Comparison of ENCODE assay signal across 20 cellular contexts in genomic region chr10:934746-935406, GRCh38. TPM values are rescaled to one million over a fixed set of nuclear protein-coding genes. Genes with fewer than 3 reads are reported as not detected.
DNase-seq lines count a peak whose midpoint lies in the region; ATAC-seq, FAIRE-seq and TF ChIP-seq lines count a peak whose summit lies in the region.
"Had no signal": no experiment of that assay in that cellular context is flagged by ENCODE, and none has a peak within 500 bp of the region (broad histone marks: within the 10 kb centered on the region; RNA-seq: fewer than 3 reads in every experiment).

No MANE protein-coding gene starts in this region.

- no peaks in the 10 kb centered on the region for H3K36me3 Mint-ChIP-seq in brain
- no peaks in the 10 kb centered on the region for H3K36me3 Mint-ChIP-seq in natural killer cell
- H3K36me3 Mint-ChIP-seq: mesothelial cell of epicardium had no signal

- peak overlapping the region; percentile 82 for H3K4me2 ChIP-seq in HepG2 (ENCODE audit: low read depth, low read length)

- H3K27ac ChIP-seq in HepG2 (ENCODE audit: extremely low read length, insufficient read depth, low read length) = peak overlapping the region; percentile 65
- no peak overlapping the region for H3K27ac ChIP-seq in right lobe of liver
- no peak overlapping the region for H3K27ac ChIP-seq in upper lobe of right lung
- H3K27ac ChIP-seq: left lung, neutrophil had no signal

- peaks cover 8% of the 10 kb centered on the region for H4K20me1 ChIP-seq in HepG2 (ENCODE audit: insufficient read depth, low read length)

- H3K36me3 ChIP-seq in HepG2 (replicated peaks in 1 of 2; ENCODE audit: control insufficient read depth in 1 of 2, insufficient read depth in 2 of 2, low read length in 2 of 2) (no peaks in the 10 kb centered on the region), right lobe of liver (no peaks in the 10 kb centered on the region), upper lobe of right lung (no peaks in the 10 kb centered on the region)
- H3K36me3 ChIP-seq: left lung, neutrophil had no signal

- CTCF ChIA-PET in HepG2 (lab: Yijun Ruan, JAX; ENCODE audit: low intra/inter-chr PET ratio, low total read pairs) = no interaction called here

- H3K4me1 Mint-ChIP-seq in brain (peaks cover 14% of the 10 kb centered on the region), natural killer cell (peaks cover 8 to 17% of the 10 kb centered on the region in 2 donors)

- TF ChIP-seq EP300 in HepG2 (IDR thresholded peaks at IDR 0.05; ENCODE audit: low read depth in 2 of 2, low read length in 2 of 2) (no peak), HepG2 (CRISPR knock-in tag; IDR thresholded peaks at IDR 0.05; ENCODE audit: borderline replicate concordance) (no peak)

- H3K9me3 Mint-ChIP-seq in brain = peaks cover 0 to 2% (median 0%) of the 10 kb centered on the region in 5 experiments
- no peaks in the 10 kb centered on the region for H3K9me3 Mint-ChIP-seq in natural killer cell
- H3K9me3 Mint-ChIP-seq: CD8-positive, alpha-beta memory T cell; mesothelial cell of epicardium had no signal

- H3K79me2 ChIP-seq in HepG2 (ENCODE audit: insufficient read depth, low read length) = peaks cover 9% of the 10 kb centered on the region

- FAIRE-seq in HepG2 (lab: Jason Lieb, UNC) = peak; percentile 42
- FAIRE-seq: GM12892 had no signal

- POLR2A ChIA-PET in HepG2 (lab: Yijun Ruan, JAX) = interaction anchor here (0.9 to 1.3 kb wide), 3 partner anchors 51 to 114 kb away, joined by 3 to 4 read pairs (median 3); partner anchors contain the start of genes GTPBP4 and IDI1

- WGBS in HepG2 (ENCODE audit: low lambda C conversion rate) = 4% methylated on average over 15 of the region's 15 CpGs
- 78% methylated on average over 13 of the region's 15 CpGs for WGBS in right lobe of liver (ENCODE audit: insufficient coverage, low coverage, low lambda C conversion rate, missing lambda C conversion rate)

- H3K4me3 ChIP-seq in HepG2 (replicated peaks in 1 of 3; ENCODE audit: insufficient read depth in 1 of 3, low read depth in 2 of 3, low read length in 3 of 3) (peak overlapping the region; percentile 3 to 43 (median 12); a peak in 3 of 6 replicates), right lobe of liver (no peak overlapping the region), upper lobe of right lung (no peak overlapping the region)
- H3K4me3 ChIP-seq: left lung had no signal

- peaks cover 0 to 3% of the 10 kb centered on the region in 2 experiments; a peak in 1 of 5 replicates for H3K27me3 ChIP-seq in HepG2 (ENCODE audit: control insufficient read depth in 1 of 2, insufficient read depth in 2 of 2, low read length in 2 of 2)
- no peaks in the 10 kb centered on the region for H3K27me3 ChIP-seq in right lobe of liver
- no peaks in the 10 kb centered on the region for H3K27me3 ChIP-seq in upper lobe of right lung
- H3K27me3 ChIP-seq: left lung, neutrophil had no signal

- intact Hi-C loops in HepG2 (cut with micrococcal nuclease; ENCODE audit: unreplicated experiment) (no loop called here), right lobe of liver (cut with DNase I) (no loop called here), natural killer cell (cut with micrococcal nuclease) (no loop called here), left cardiac atrium (cut with DNase I) (loop anchor here in 1 of 2 donors (5.0 kb wide), 1 partner anchor 47 kb away; no protein-coding TSS in a partner anchor), upper lobe of right lung (cut with DNase I) (no loop called here)

- no peaks in the 10 kb centered on the region for H3K9me3 ChIP-seq in HepG2 (ENCODE audit: low read length)
- no peaks in the 10 kb centered on the region for H3K9me3 ChIP-seq in right lobe of liver
- H3K9me3 ChIP-seq in upper lobe of right lung = no peaks in the 10 kb centered on the region
- H3K9me3 ChIP-seq: left lung, neutrophil had no signal

- DNase-seq in HepG2 (ENCODE audit: low spot score) = peak; percentile 45
- DNase-seq in right lobe of liver = no peak
- no peak for DNase-seq in natural killer cell
- no peak for DNase-seq in left cardiac atrium
- DNase-seq in A172 (ENCODE audit: low spot score) = no peak
- no peak for DNase-seq in upper lobe of right lung
- no peak for DNase-seq in GM10266 (ENCODE audit: extremely low spot score)
- DNase-seq: activated CD4-positive, alpha-beta T cell treated with anti-CD3 and anti-CD28 coated beads for 48 hours; activated naive CD4-positive, alpha-beta T cell treated with Interleukin-2 at 50 U/mL for 16 hours; CD8-positive, alpha-beta memory T cell; effector memory CD4-positive, alpha-beta T cell; KG1; left lung; NCI-H1694 treated with DMSO at 0.1 percent for 48 hours; NCI-H748 treated with DMSO at 0.1 percent for 48 hours; substantia nigra had no signal

- TSS peak; percentile 32 for BruUV-seq in HepG2 (replicated peaks; lab: Mats Ljungman, UMichigan)

- H3K27me3 Mint-ChIP-seq in brain = peaks cover 12% of the 10 kb centered on the region
- no peaks in the 10 kb centered on the region for H3K27me3 Mint-ChIP-seq in natural killer cell (ENCODE audit: low read depth in 2 of 2)
- H3K27me3 Mint-ChIP-seq: CD8-positive, alpha-beta memory T cell had no signal

- H3K4me1 ChIP-seq in HepG2 (ENCODE audit: insufficient read depth, low read length) (peaks cover 39% of the 10 kb centered on the region), right lobe of liver (peaks cover 0 to 5% (median 2%) of the 10 kb centered on the region in 4 donors), upper lobe of right lung (peaks cover 5% of the 10 kb centered on the region)

- peak; percentile 20 for ATAC-seq in HepG2
- ATAC-seq in right lobe of liver = no peak
- ATAC-seq in natural killer cell = no peak
- ATAC-seq in left cardiac atrium = no peak
- no peak for ATAC-seq in upper lobe of right lung
- ATAC-seq: left lung had no signal

- no peak for TF ChIP-seq RAD21 in HepG2 (CRISPR knock-in tag; IDR thresholded peaks at IDR 0.05)

- in situ Hi-C loops in HepG2 (cut with HindIII; ENCODE audit: extremely low pct_ligation_motif_present, low pct_unique_long_range_greater_than_20kb) = loop anchor here (10.0 kb wide), 1 partner anchor 50 kb away; the partner anchor contains the start of gene GTPBP4

- TF ChIP-seq CTCF in HepG2 (CRISPR knock-in tag; IDR thresholded peaks at IDR 0.05) (0 out of 2 replicates have a peak, but pooled peaks have one; percentile 4), right lobe of liver (IDR thresholded peaks at IDR 0.05) (no peak), brain (conservative IDR thresholded peaks at IDR 0.05) (no peak), natural killer cell (IDR thresholded peaks at IDR 0.05) (no peak), upper lobe of right lung (IDR thresholded peaks at IDR 0.05) (no peak), GM10266 (IDR thresholded peaks at IDR 0.05; ENCODE audit: control insufficient read depth, insufficient read depth, low read depth, missing control alignments) (no peak)

- TF ChIP-seq POLR2A in HepG2 (IDR thresholded peaks at IDR 0.05; ENCODE audit: insufficient read depth in 1 of 2, low read depth in 2 of 2, low read length in 2 of 2) = no peak
- TF ChIP-seq POLR2A in right lobe of liver (IDR thresholded peaks at IDR 0.05) = no peak

- peak overlapping the region; percentile 6; the same call in 1 of the 2 replicates for H3K9ac ChIP-seq in HepG2 (ENCODE audit: insufficient read depth, low read depth, low read length)

- peak overlapping the region; percentile 80 for H2AFZ ChIP-seq in HepG2 (ENCODE audit: low read length)

- H3K27ac Mint-ChIP-seq in brain (peak overlapping the region in 2 of 5 experiments; percentile 61 to 72), natural killer cell (peak overlapping the region; percentile 6 to 24)
- H3K27ac Mint-ChIP-seq: mesothelial cell of epicardium had no signal

- H3K4me3 Mint-ChIP-seq in brain (peak overlapping the region in 3 of 5 experiments; percentile 42 to 75 (median 44)), natural killer cell (no peak overlapping the region)
- H3K4me3 Mint-ChIP-seq: mesothelial cell of epicardium had no signal

RNA-seq across cellular contexts. Expression of gene LARP4B, which starts 3.4 kb away (rescaled TPM):
- total RNA-seq in HepG2 (2016; rRNA removed; fragmentation: Illumina TruSeq; extraction: Trizol) (19.5 and 23.6 TPM in 2 replicates), right lobe of liver (10 to 100 TPM; 22.4 to 35.9 (median 31.7) TPM), natural killer cell (10 to 100 TPM; 75.5 to 95.4 (median 90.2) TPM), left cardiac atrium (10 to 100 TPM; 45.3 to 53.9 TPM), upper lobe of right lung (126 TPM)
- total RNA-seq in HepG2 (2016; cell fraction: cytosol; rRNA removed; fragmentation: Illumina TruSeq; extraction: Trizol; ENCODE audit: low read depth) = 14.7 and 23.0 TPM in 2 replicates
- total RNA-seq in HepG2 (2016; cell fraction: insoluble cytoplasmic fraction; rRNA removed; fragmentation: Illumina TruSeq; extraction: Trizol) = 19.2 and 20.0 TPM in 2 replicates
- total RNA-seq in HepG2 (2016; cell fraction: membrane; rRNA removed; fragmentation: Illumina TruSeq; extraction: Trizol) = 15.0 and 15.8 TPM in 2 replicates
- 26.7 and 30.9 TPM in 2 replicates for total RNA-seq in HepG2 (2016; cell fraction: nucleus; rRNA removed; fragmentation: Illumina TruSeq; extraction: Trizol)
- polyA plus RNA-seq in HepG2 (2011; rRNA removed) (29.4 and 30.2 TPM in 2 replicates), brain (ENCODE audit: insufficient read depth, low read depth, low replicate concordance) (25.5 TPM)
- 17.2 and 19.1 TPM in 2 replicates for polyA plus RNA-seq in HepG2 (2011; cell fraction: cytosol; rRNA removed)
- 47.0 and 50.9 TPM in 2 replicates for polyA plus RNA-seq in HepG2 (2011; cell fraction: nucleus; rRNA removed)
- polyA plus RNA-seq in HepG2 (2012) = 21.6 and 23.2 TPM in 2 replicates
- polyA plus RNA-seq in HepG2 (2016; cell fraction: cytosol; fragmentation: Illumina TruSeq; extraction: Trizol; ENCODE audit: low read depth) = 0.96 and 1.0 TPM in 2 replicates
- 20.6 and 24.1 TPM in 2 replicates for polyA plus RNA-seq in HepG2 (2016; cell fraction: insoluble cytoplasmic fraction; fragmentation: Illumina TruSeq; extraction: Trizol; ENCODE audit: low read depth)
- polyA plus RNA-seq in HepG2 (2016; cell fraction: membrane; fragmentation: Illumina TruSeq; extraction: Trizol; ENCODE audit: low read depth) = 4.4 and 4.9 TPM in 2 replicates
- polyA plus RNA-seq in HepG2 (2016; cell fraction: nucleus; fragmentation: Illumina TruSeq; extraction: Trizol; ENCODE audit: insufficient read depth, low read depth) = 31.6 and 31.8 TPM in 2 replicates
- polyA minus RNA-seq in HepG2 (2011; rRNA and poly(A)+ RNA removed; ENCODE audit: low replicate concordance) = 61.5 and 94.1 TPM in 2 replicates
- polyA minus RNA-seq in HepG2 (2011; cell fraction: cytosol; rRNA and poly(A)+ RNA removed) = 27.4 and 36.0 TPM in 2 replicates
- 92.4 and 94.1 TPM in 2 replicates for polyA minus RNA-seq in HepG2 (2011; cell fraction: nucleus; rRNA and poly(A)+ RNA removed)
- total RNA-seq in A172 (2014; rRNA removed; shearing (Covaris generic)) = 42.5 and 55.7 TPM in 2 replicates

RNA-seq across cellular contexts. Expression of gene GTPBP4, which starts 53.4 kb away (rescaled TPM):
- total RNA-seq in HepG2 (2016; rRNA removed; fragmentation: Illumina TruSeq; extraction: Trizol) (85.5 and 101 TPM in 2 replicates), right lobe of liver (10 to 100 TPM in 5 of 6 experiments, 1 to 10 TPM in 1; 6.6 to 18.6 (median 15.4) TPM), natural killer cell (10 to 100 TPM; 53.9 to 99.6 (median 72.5) TPM), left cardiac atrium (10 to 100 TPM; 25.0 to 37.7 TPM), upper lobe of right lung (36.5 TPM)
- 9.2 and 10.8 TPM in 2 replicates for total RNA-seq in HepG2 (2016; cell fraction: cytosol; rRNA removed; fragmentation: Illumina TruSeq; extraction: Trizol; ENCODE audit: low read depth)
- 73.1 and 98.3 TPM in 2 replicates for total RNA-seq in HepG2 (2016; cell fraction: insoluble cytoplasmic fraction; rRNA removed; fragmentation: Illumina TruSeq; extraction: Trizol)
- total RNA-seq in HepG2 (2016; cell fraction: membrane; rRNA removed; fragmentation: Illumina TruSeq; extraction: Trizol) = 17.2 and 23.2 TPM in 2 replicates
- total RNA-seq in HepG2 (2016; cell fraction: nucleus; rRNA removed; fragmentation: Illumina TruSeq; extraction: Trizol) = 61.0 and 70.2 TPM in 2 replicates
- polyA plus RNA-seq in HepG2 (2011; rRNA removed) (20.1 and 24.1 TPM in 2 replicates), brain (ENCODE audit: insufficient read depth, low read depth, low replicate concordance) (24.9 TPM)
- polyA plus RNA-seq in HepG2 (2011; cell fraction: cytosol; rRNA removed) = 9.2 and 11.6 TPM in 2 replicates
- polyA plus RNA-seq in HepG2 (2011; cell fraction: nucleus; rRNA removed) = 31.1 and 31.6 TPM in 2 replicates
- 37.7 and 40.3 TPM in 2 replicates for polyA plus RNA-seq in HepG2 (2012)
- polyA plus RNA-seq in HepG2 (2016; cell fraction: cytosol; fragmentation: Illumina TruSeq; extraction: Trizol; ENCODE audit: low read depth) = 3.6 and 4.3 TPM in 2 replicates
- 116 and 119 TPM in 2 replicates for polyA plus RNA-seq in HepG2 (2016; cell fraction: insoluble cytoplasmic fraction; fragmentation: Illumina TruSeq; extraction: Trizol; ENCODE audit: low read depth)
- 8.8 and 12.3 TPM in 2 replicates for polyA plus RNA-seq in HepG2 (2016; cell fraction: membrane; fragmentation: Illumina TruSeq; extraction: Trizol; ENCODE audit: low read depth)
- 109 and 116 TPM in 2 replicates for polyA plus RNA-seq in HepG2 (2016; cell fraction: nucleus; fragmentation: Illumina TruSeq; extraction: Trizol; ENCODE audit: insufficient read depth, low read depth)
- 35.4 and 59.3 TPM in 2 replicates for polyA minus RNA-seq in HepG2 (2011; rRNA and poly(A)+ RNA removed; ENCODE audit: low replicate concordance)
- polyA minus RNA-seq in HepG2 (2011; cell fraction: cytosol; rRNA and poly(A)+ RNA removed) = 14.2 and 15.8 TPM in 2 replicates
- 62.8 and 65.3 TPM in 2 replicates for polyA minus RNA-seq in HepG2 (2011; cell fraction: nucleus; rRNA and poly(A)+ RNA removed)
- total RNA-seq in A172 (2014; rRNA removed; shearing (Covaris generic)) = 102 and 156 TPM in 2 replicates

Comparison
In these comparisons a context has a peak if more than half of its experiments do, and no peak if none do; other contexts are left out.
1. H3K4me3 ChIP-seq: peak in HepG2 (3 of 3); none in right lobe of liver (0 of 3) and upper lobe of right lung (single experiment).